In the genomic region with DNA sequence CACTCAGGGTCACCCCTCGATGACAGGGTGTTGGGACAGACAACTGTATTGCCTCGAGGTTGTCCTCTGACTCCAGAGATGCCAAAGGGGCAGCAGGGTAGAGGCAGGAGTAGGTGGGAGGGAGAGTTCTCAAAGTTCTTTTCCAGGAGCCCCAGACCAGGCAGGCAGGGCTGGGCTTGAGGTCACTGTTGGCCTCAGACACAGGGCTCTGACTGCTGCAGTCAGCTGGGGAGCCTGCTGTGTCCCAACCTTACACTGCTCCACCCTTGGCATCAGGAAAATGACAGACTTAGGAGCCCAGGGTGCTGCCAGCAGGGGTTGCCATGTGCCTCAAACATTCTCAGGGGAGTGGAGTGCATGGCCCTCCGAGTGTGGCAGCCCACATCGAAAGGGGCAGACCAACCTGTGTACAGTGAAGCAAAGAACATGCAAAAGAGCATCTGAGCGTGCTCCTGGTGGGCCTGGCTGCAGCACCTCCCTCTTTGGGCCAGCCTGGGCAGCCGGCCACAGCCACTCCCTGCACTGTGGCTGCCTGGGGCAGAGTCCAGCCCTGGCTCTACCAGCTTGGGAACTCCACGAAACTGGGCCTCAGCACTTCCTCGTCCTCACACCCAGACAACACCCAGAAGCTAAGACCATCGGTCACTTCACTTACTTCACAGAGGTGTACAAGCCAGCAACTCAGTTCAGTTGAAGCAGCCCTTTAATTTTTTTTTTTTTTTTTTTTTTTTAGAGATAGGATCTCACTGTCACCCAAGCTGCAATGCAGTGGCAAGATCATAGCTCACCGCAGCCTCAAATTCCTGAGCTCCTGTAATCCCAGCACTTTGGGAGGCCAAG, we compare ENCODE assay signal across 12 cellular contexts. TPM values are rescaled to one million over a fixed set of nuclear protein-coding genes. Genes with fewer than 3 reads are reported as not detected.
DNase-seq lines count a peak whose midpoint lies in the region; ATAC-seq and TF ChIP-seq lines count a peak whose summit lies in the region.
"Had no signal": no experiment of that assay in that cellular context is flagged by ENCODE, and none has a peak within 500 bp of the region (broad histone marks: within the 10 kb centered on the region; RNA-seq: fewer than 3 reads in every experiment).

No MANE protein-coding gene starts in this region.

- peak; percentile 64 for DNase-seq in H4 (ENCODE audit: low spot score)
- DNase-seq in RPMI7951 (ENCODE audit: low read depth), result peak; percentile 68
- DNase-seq in heart left ventricle, result peak in 3 of 5 donors; percentile 44 to 77 (median 72)
- DNase-seq in gastrocnemius medialis, result peak; percentile 66 to 85
- DNase-seq in GDM1 (lab: John Stamatoyannopoulos, UW), result no peak
- DNase-seq in activated CD4-positive, alpha-beta T cell treated with anti-CD3 and anti-CD28 coated beads, Interleukin-2, amount 50 U/mL, for 1 hour, result no peak
- DNase-seq: activated naive CD8-positive, alpha-beta T cell treated with anti-CD3 and anti-CD28 coated beads for 36 hours; GOT3; SW 1271 had no signal

- H3K27ac ChIP-seq in heart left ventricle, result peak overlapping the region in 11 of 12 donors; percentile 9 to 75 (median 57)
- H3K27ac ChIP-seq in gastrocnemius medialis, result peak overlapping the region; percentile 39 to 85 (median 74)

- H3K36me3 ChIP-seq in heart left ventricle (no peaks in the 10 kb centered on the region), gastrocnemius medialis (no peaks in the 10 kb centered on the region)
- H3K36me3 ChIP-seq: tibial nerve had no signal

- peaks cover 0 to 12% (median 7%) of the 10 kb centered on the region in 12 donors for H3K4me1 ChIP-seq in heart left ventricle
- H3K4me1 ChIP-seq in gastrocnemius medialis, result peaks cover 3 to 6% of the 10 kb centered on the region in 2 donors

- H3K27me3 ChIP-seq in heart left ventricle (no peaks in the 10 kb centered on the region), gastrocnemius medialis (no peaks in the 10 kb centered on the region)
- H3K27me3 ChIP-seq: tibial nerve had no signal

- TF ChIP-seq POLR2A in heart left ventricle (IDR thresholded peaks at IDR 0.05), result no peak
- no peak for TF ChIP-seq POLR2A in gastrocnemius medialis (IDR thresholded peaks at IDR 0.05)

- no peak overlapping the region for H3K4me3 ChIP-seq in heart left ventricle
- no peak overlapping the region for H3K4me3 ChIP-seq in gastrocnemius medialis
- H3K4me3 ChIP-seq: tibial nerve had no signal

- ATAC-seq in heart left ventricle (peak; percentile 91 to 97 (median 92)), gastrocnemius medialis (peak; percentile 89 to 91), GM18867 (IDR thresholded peaks at IDR 0.05; ENCODE audit: unreplicated experiment) (no peak), GM18873 (IDR thresholded peaks at IDR 0.05; ENCODE audit: low FRiP score, unreplicated experiment) (no peak)

- in situ Hi-C loops in gastrocnemius medialis (cut with MboI; ENCODE audit: low sequenced_read_pairs in 4 of 4), result no loop called here

- intact Hi-C loops in heart left ventricle (cut with DNase I), result no loop called here
- intact Hi-C loops in gastrocnemius medialis (cut with DNase I; ENCODE audit: low total_unique reads), result no loop called here

- H3K9me3 ChIP-seq in heart left ventricle, result no peaks in the 10 kb centered on the region
- no peaks in the 10 kb centered on the region for H3K9me3 ChIP-seq in gastrocnemius medialis
- H3K9me3 ChIP-seq: tibial nerve had no signal

- 36 to 55% (median 45%) methylated on average over 8 to 10 of the region's 10 CpGs for WGBS in heart left ventricle, 4 donors

- TF ChIP-seq CTCF in heart left ventricle (IDR thresholded peaks at IDR 0.05), result peak in 1 of 12 donors; percentile 7
- TF ChIP-seq CTCF in gastrocnemius medialis (IDR thresholded peaks at IDR 0.05 in 4 of 5, conservative IDR thresholded peaks at IDR 0.05 in 1 of 5), result no peak

RNA-seq across cellular contexts. Expression of a gene that starts 24.0 kb away (rescaled TPM):
- total RNA-seq in H4 (2014; rRNA removed; shearing (Covaris generic)), result not detected in 2 replicates
- total RNA-seq in RPMI7951 (2014; rRNA removed; shearing (Covaris generic)), result not detected in 2 replicates
- total RNA-seq in heart left ventricle (1 to 10 TPM; 1.8 to 5.7 (median 2.2) TPM), gastrocnemius medialis (under 1 TPM in 2 of 4 donors, not detected in 2; 0.05 to 0.16 TPM)
- 1 to 10 TPM in 1 of 2 donors, under 1 TPM in 1; 0.30 to 3.0 TPM for polyA plus RNA-seq in heart left ventricle

RNA-seq across cellular contexts. Expression of a gene that starts 54.8 kb away (rescaled TPM):
- total RNA-seq in H4 (2014; rRNA removed; shearing (Covaris generic)), result not detected in 2 replicates
- total RNA-seq in RPMI7951 (2014; rRNA removed; shearing (Covaris generic)), result not detected in 2 replicates
- total RNA-seq in heart left ventricle, result under 1 TPM in 3 of 9 donors, not detected in 6; 0.13 to 0.28 (median 0.19) TPM
- polyA plus RNA-seq in heart left ventricle, result not detected
- total RNA-seq in gastrocnemius medialis, result not detected
- total RNA-seq: tibial nerve had no signal

Comparison
In these comparisons a context has a peak if more than half of its experiments do, and no peak if none do; other contexts are left out.
1. DNase-seq: peak in H4 (single experiment), RPMI7951 (single experiment), heart left ventricle (3 of 5) and gastrocnemius medialis (2 of 2); none in GDM1 (single experiment) and activated CD4-positive, alpha-beta T cell treated with anti-CD3 and anti-CD28 coated beads, Interleukin-2, amount 50 U/mL, for 1 hour (single experiment).
2. ATAC-seq: peak in heart left ventricle (4 of 4) and gastrocnemius medialis (2 of 2); none in GM18867 (single experiment) and GM18873 (single experiment).